ENCODE assay signal across 13 cellular contexts in the genomic region with DNA sequence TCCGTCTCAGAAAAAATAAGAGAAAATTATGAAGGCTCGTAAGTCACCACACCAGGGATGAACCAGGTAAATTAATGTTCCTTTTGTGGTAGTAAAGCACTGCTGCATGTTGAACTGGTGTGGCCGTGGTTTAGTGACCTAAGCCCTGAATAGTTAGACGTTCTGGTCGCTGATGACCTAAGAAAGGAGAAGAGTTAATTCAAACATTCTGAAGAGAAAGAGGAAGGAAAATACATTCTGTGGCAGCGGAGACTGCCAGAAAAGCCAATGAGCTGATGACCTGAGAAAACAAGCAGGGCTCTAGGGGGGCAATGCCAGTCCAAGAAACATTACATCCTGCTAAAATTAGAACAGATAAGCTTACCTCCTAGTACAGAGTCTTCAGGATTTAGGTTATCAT.
"Had no signal": no experiment of that assay in that cellular context is flagged by ENCODE, and none has a peak within 500 bp of the region (broad histone marks: within the 10 kb centered on the region; RNA-seq: fewer than 3 reads in every experiment).

No MANE protein-coding gene starts in this region.

- ATAC-seq: activated T-helper 17 cell treated with anti-CD3 and anti-CD28 coated beads, Interleukin-2, amount 50 U/mL, for 72 hours; heart left ventricle; stimulated activated naive CD8-positive, alpha-beta T cell treated with anti-CD3 and anti-CD28 coated beads, Interleukin-15, amount 100 ng/mL, for 72 hours had no signal

- H3K27ac ChIP-seq: colonic mucosa, pancreas, testis had no signal

- H3K4me1 ChIP-seq: colonic mucosa, pancreas, testis had no signal

- H3K4me3 ChIP-seq: colonic mucosa, heart left ventricle, pancreas, testis had no signal

- H3K9me3 ChIP-seq: colonic mucosa, heart left ventricle, pancreas, testis had no signal

- DNase-seq: activated CD4-positive, alpha-beta T cell treated with anti-CD3 and anti-CD28 coated beads for 48 hours; activated naive CD4-positive, alpha-beta T cell treated with anti-CD3 and anti-CD28 coated beads for 36 hours; colonic mucosa; effector CD4-positive, alpha-beta T cell; foreskin melanocyte; heart left ventricle; mesendoderm; pancreas; stimulated activated CD4-positive, alpha-beta T cell treated with anti-CD3 and anti-CD28 coated beads, Interleukin-2, amount 100 ng/mL, for 48 hours; stimulated activated CD8-positive, alpha-beta memory T cell treated with anti-CD3 and anti-CD28 coated beads, Interleukin-4, amount 100 ng/mL, for 48 hours; stimulated activated naive CD8-positive, alpha-beta T cell treated with anti-CD3 and anti-CD28 coated beads, Interleukin-15, amount 100 ng/mL, for 72 hours; testis had no signal

- H3K27me3 ChIP-seq: colonic mucosa, heart left ventricle, pancreas, testis had no signal
